ENCODE assay signal across 14 cellular contexts in genomic region chr17:21648125-21648524, GRCh38. TPM values are rescaled to one million over a fixed set of nuclear protein-coding genes. Genes with fewer than 3 reads are reported as not detected.
DNase-seq lines count a peak whose midpoint lies in the region; TF ChIP-seq lines count a peak whose summit lies in the region.
"Not testable (repeated sequence)": the region's sequence is repeated elsewhere in the genome, so short reads cannot be mapped to it uniquely, and the experiment has no call there.
"Had no signal": no experiment of that assay in that cellular context is flagged by ENCODE, and none has a peak within 500 bp of the region (broad histone marks: within the 10 kb centered on the region; RNA-seq: fewer than 3 reads in every experiment).

No MANE protein-coding gene starts in this region.

- not testable (repeated sequence) for H3K9me3 ChIP-seq in HEK293 (ENCODE audit: control insufficient read depth, insufficient read depth, low read depth, low read length); esophagus muscularis mucosa

- H3K27ac ChIP-seq in HEK293 (ENCODE audit: extremely low read depth, low read depth, low read length); esophagus muscularis mucosa (replicated peaks in 1 of 4): not testable (repeated sequence)

- POLR2A ChIA-PET in HEK293 (lab: Yijun Ruan, JAX): not testable (repeated sequence)

- not testable (repeated sequence) for TF ChIP-seq POLR2A in esophagus muscularis mucosa (IDR thresholded peaks at IDR 0.05; ENCODE audit: low read depth)

- not testable (repeated sequence) for H3K36me3 Mint-ChIP-seq in activated CD4-positive, alpha-beta T cell treated with anti-CD3 and anti-CD28 coated beads, Interleukin-2, amount 10 ng/mL, durations not matched to agents 24 days and 14 days (ENCODE audit: low read depth)

- DNase-seq in activated CD4-positive, alpha-beta T cell treated with anti-CD3 and anti-CD28 coated beads, Interleukin-2, amount 10 ng/mL, durations not matched to agents 24 days and 14 days: peak; percentile 25
- peak; percentile 60 for DNase-seq in esophagus muscularis mucosa (ENCODE audit: extremely low spot score)

- 71% methylated on average over 6 of the region's 6 CpGs for WGBS in esophagus muscularis mucosa

- not testable (repeated sequence) for H3K27me3 ChIP-seq in esophagus muscularis mucosa

- not testable (repeated sequence) for H3K27ac Mint-ChIP-seq in activated CD4-positive, alpha-beta T cell treated with anti-CD3 and anti-CD28 coated beads, Interleukin-2, amount 10 ng/mL, durations not matched to agents 24 days and 14 days

- CTCF ChIA-PET in HEK293 (lab: Yijun Ruan, JAX): not testable (repeated sequence)

- not testable (repeated sequence) for H3K36me3 ChIP-seq in HEK293 (ENCODE audit: control insufficient read depth in 2 of 2, insufficient read depth in 1 of 2, low read length in 2 of 2); esophagus muscularis mucosa

- H3K9me3 Mint-ChIP-seq in activated CD4-positive, alpha-beta T cell treated with anti-CD3 and anti-CD28 coated beads, Interleukin-2, amount 10 ng/mL, durations not matched to agents 24 days and 14 days: not testable (repeated sequence)

- H3K4me3 Mint-ChIP-seq in activated CD4-positive, alpha-beta T cell treated with anti-CD3 and anti-CD28 coated beads, Interleukin-2, amount 10 ng/mL, durations not matched to agents 24 days and 14 days: not testable (repeated sequence)

- not testable (repeated sequence) for H3K4me1 Mint-ChIP-seq in activated CD4-positive, alpha-beta T cell treated with anti-CD3 and anti-CD28 coated beads, Interleukin-2, amount 10 ng/mL, durations not matched to agents 24 days and 14 days

- intact Hi-C loops in activated CD4-positive, alpha-beta T cell treated with anti-CD3 and anti-CD28 coated beads, Interleukin-2, amount 10 ng/mL, durations not matched to agents 24 days and 14 days (cut with micrococcal nuclease); esophagus muscularis mucosa (cut with DNase I): not testable (repeated sequence)

- H3K4me1 ChIP-seq in HEK293 (ENCODE audit: control insufficient read depth, insufficient read depth, low read length); esophagus muscularis mucosa: not testable (repeated sequence)

- TF ChIP-seq EP300 in esophagus muscularis mucosa (IDR thresholded peaks at IDR 0.05): not testable (repeated sequence)

- H3K4me3 ChIP-seq in HEK293 (ENCODE audit: low read depth, low read length); esophagus muscularis mucosa: not testable (repeated sequence)

- H3K27me3 Mint-ChIP-seq in activated CD4-positive, alpha-beta T cell treated with anti-CD3 and anti-CD28 coated beads, Interleukin-2, amount 10 ng/mL, durations not matched to agents 24 days and 14 days: not testable (repeated sequence)

- not testable (repeated sequence) for TF ChIP-seq CTCF in HEK293 (tag by site-specific recombination; IDR thresholded peaks at IDR 0.05); esophagus muscularis mucosa (IDR thresholded peaks at IDR 0.05)

TF ChIP-seq in HEK293, 187 proteins besides CTCF, POLR2A, EP300 and RAD21:
- TF ChIP-seq ZFHX2 (tag by site-specific recombination; conservative IDR thresholded peaks at IDR 0.05) (peak; percentile 60), EGR2 (tag by site-specific recombination; IDR thresholded peaks at IDR 0.05; ENCODE audit: low read depth) (peak; percentile 84)
TF ChIP-seq in HEK293: peak in this region for 2; not testable (repeated sequence) for 185.

RNA-seq across cellular contexts. Expression of gene KCNJ18, which starts 44.2 kb away (rescaled TPM):
- total RNA-seq in activated CD4-positive, alpha-beta T cell treated with anti-CD3 and anti-CD28 coated beads, Interleukin-2, amount 10 ng/mL, durations not matched to agents 24 days and 14 days: not detected in 2 replicates
- total RNA-seq in esophagus muscularis mucosa: not detected
- total RNA-seq: A172; A673; B cell; Caco-2; Calu3; CD4-positive, alpha-beta memory T cell; CD4-positive, alpha-beta T cell; CD4-positive, CD25-positive, alpha-beta regulatory T cell; CD8-positive, alpha-beta memory T cell; CD8-positive, alpha-beta T cell; Daoy had no signal
